In genomic region chr17:31379796-31380195, GRCh38 we compare ENCODE assay signal across 1 cellular context.
TF ChIP-seq lines count a peak whose summit lies in the region.

No MANE protein-coding gene starts in this region.

TF ChIP-seq in HepG2, 621 proteins besides CTCF, POLR2A, EP300 and RAD21 (continued from another document and continues in another):
- TF ChIP-seq HIC2 (CRISPR knock-in tag; IDR thresholded peaks at IDR 0.05; ENCODE audit: low read depth) (no peak), ZNF761 (CRISPR knock-in tag; conservative IDR thresholded peaks at IDR 0.05) (no peak), ZNF292 (CRISPR knock-in tag; IDR thresholded peaks at IDR 0.05; ENCODE audit: borderline replicate concordance, low read depth) (no peak), ZZZ3 (CRISPR knock-in tag; IDR thresholded peaks at IDR 0.05; ENCODE audit: borderline replicate concordance) (no peak), HNF4A (CRISPR knock-in tag; IDR thresholded peaks at IDR 0.05) (0 out of 2 replicates have a peak, but pooled peaks have one; percentile 15), IRF9 (CRISPR knock-in tag; IDR thresholded peaks at IDR 0.05; ENCODE audit: borderline replicate concordance) (no peak), ASH2L (IDR thresholded peaks at IDR 0.05; ENCODE audit: insufficient read length, low read depth, low read length) (peak; percentile 50), PAXIP1 (CRISPR knock-in tag; conservative IDR thresholded peaks at IDR 0.05) (peak; percentile 56), ZNF124 (CRISPR knock-in tag; IDR thresholded peaks at IDR 0.05) (no peak), ZNF703 (CRISPR knock-in tag; IDR thresholded peaks at IDR 0.05; ENCODE audit: borderline replicate concordance) (no peak), FOXP1 (IDR thresholded peaks at IDR 0.05) (no peak), FOXP1 (CRISPR knock-in tag; IDR thresholded peaks at IDR 0.05) (peak; percentile 55; the same call in 1 of the 2 replicates), JUN (CRISPR knock-in tag; IDR thresholded peaks at IDR 0.05) (peak; percentile 47; the same call in 1 of the 2 replicates), ZNF609 (CRISPR knock-in tag; IDR thresholded peaks at IDR 0.05; ENCODE audit: borderline replicate concordance) (no peak), CREB3 (CRISPR knock-in tag; IDR thresholded peaks at IDR 0.05) (no peak), GATAD2A (CRISPR knock-in tag; IDR thresholded peaks at IDR 0.05) (peak; percentile 43; the same call in 1 of the 2 replicates), ZMAT5 (CRISPR knock-in tag; IDR thresholded peaks at IDR 0.05; ENCODE audit: borderline replicate concordance, low read depth) (no peak), DRAP1 (CRISPR knock-in tag; IDR thresholded peaks at IDR 0.05) (no peak), NCOR1 (IDR thresholded peaks at IDR 0.05; ENCODE audit: borderline replicate concordance, low read length) (peak; percentile 67; the same call in 1 of the 2 replicates), FOSL2 (CRISPR knock-in tag; IDR thresholded peaks at IDR 0.05) (no peak), BCLAF1 (IDR thresholded peaks at IDR 0.05) (no peak), RFXAP (CRISPR knock-in tag; IDR thresholded peaks at IDR 0.05; ENCODE audit: borderline replicate concordance) (no peak), ZNF451 (CRISPR knock-in tag; IDR thresholded peaks at IDR 0.05) (no peak), CAMTA2 (CRISPR knock-in tag; IDR thresholded peaks at IDR 0.05; ENCODE audit: borderline replicate concordance) (no peak), ZNF234 (CRISPR knock-in tag; conservative IDR thresholded peaks at IDR 0.05) (no peak), FOSL1 (CRISPR knock-in tag; IDR thresholded peaks at IDR 0.05; ENCODE audit: borderline replicate concordance) (no peak), RELA (CRISPR knock-in tag; IDR thresholded peaks at IDR 0.05) (no peak), SOX6 (IDR thresholded peaks at IDR 0.05) (no peak), SOX6 (CRISPR knock-in tag; IDR thresholded peaks at IDR 0.05) (peak; percentile 43; the same call in 1 of the 2 replicates), PPARG (CRISPR knock-in tag; conservative IDR thresholded peaks at IDR 0.05) (0 out of 2 replicates have a peak, but pooled peaks have one; percentile 12), ZNF749 (CRISPR knock-in tag; IDR thresholded peaks at IDR 0.05; ENCODE audit: borderline replicate concordance) (no peak), NR2F2 (IDR thresholded peaks at IDR 0.05; ENCODE audit: borderline replicate concordance, low read depth) (no peak), CBX1 (IDR thresholded peaks at IDR 0.05; ENCODE audit: low read depth) (no peak), KDM6A (CRISPR knock-in tag; IDR thresholded peaks at IDR 0.05; ENCODE audit: low read depth) (no peak), ZNF674 (CRISPR knock-in tag; IDR thresholded peaks at IDR 0.05; ENCODE audit: low read depth) (no peak), ZNF567 (CRISPR knock-in tag; IDR thresholded peaks at IDR 0.05; ENCODE audit: borderline replicate concordance) (no peak), HNF4G (IDR thresholded peaks at IDR 0.05; ENCODE audit: borderline replicate concordance, low read depth, low read length) (peak; percentile 14; the same call in 1 of the 2 replicates), HNF4G (CRISPR knock-in tag; IDR thresholded peaks at IDR 0.05; ENCODE audit: borderline replicate concordance, low read depth) (no peak), MAZ (IDR thresholded peaks at IDR 0.05; ENCODE audit: borderline replicate concordance, low read depth, low read length) (no peak), MAZ (CRISPR knock-in tag; IDR thresholded peaks at IDR 0.05; ENCODE audit: low read depth) (no peak), RORA (CRISPR knock-in tag; IDR thresholded peaks at IDR 0.05) (no peak), CEBPZ (IDR thresholded peaks at IDR 0.05; ENCODE audit: low read length) (no peak), WIZ (CRISPR knock-in tag; IDR thresholded peaks at IDR 0.05) (no peak)
